Comparison of ENCODE assay signal across 33 cellular contexts in the genomic region with DNA sequence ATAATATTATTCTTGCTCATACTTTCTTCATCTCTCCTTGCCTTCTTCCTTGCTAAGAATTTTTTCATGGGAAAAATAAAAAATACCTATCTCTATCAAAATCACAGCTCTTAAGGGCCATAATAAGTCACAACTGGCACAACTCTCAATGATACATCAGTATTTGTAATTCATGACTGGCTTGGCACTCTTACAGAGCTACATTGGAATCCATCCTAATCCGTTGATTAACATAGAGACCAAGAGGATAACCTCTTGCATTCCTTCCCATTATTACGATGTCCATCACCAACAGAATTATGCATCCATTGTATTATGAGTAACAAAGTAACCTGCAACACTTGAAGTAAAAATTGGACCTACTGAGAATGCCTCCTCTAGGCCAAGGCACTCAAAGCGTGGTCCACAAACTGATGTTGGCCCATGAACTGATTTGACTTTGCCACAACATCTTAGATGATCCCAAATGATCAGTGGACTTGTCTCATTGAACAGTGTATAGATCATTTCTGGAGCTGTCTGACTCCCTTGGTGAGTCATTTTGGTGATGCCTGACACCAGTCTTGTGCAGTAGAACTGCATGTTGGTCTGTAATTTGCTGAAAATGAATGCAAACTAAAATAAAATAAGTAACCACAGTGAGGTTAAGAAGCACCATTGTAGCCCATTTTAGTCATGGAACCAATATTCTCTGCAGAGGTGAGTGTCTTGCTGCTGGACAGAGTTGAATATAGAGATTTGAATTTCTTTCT.
"Had no signal": no experiment of that assay in that cellular context is flagged by ENCODE, and none has a peak within 500 bp of the region (broad histone marks: within the 10 kb centered on the region; RNA-seq: fewer than 3 reads in every experiment).

No MANE protein-coding gene starts in this region.

- H3K27ac Mint-ChIP-seq: activated CD4-positive, alpha-beta memory T cell treated with anti-CD3 and anti-CD28 coated beads for 36 hours; activated CD4-positive, alpha-beta T cell treated with anti-CD3 and anti-CD28 coated beads, Interleukin-2, amount 10 ng/mL, durations not matched to agents 24 days and 14 days; activated naive CD4-positive, alpha-beta T cell treated with anti-CD3 and anti-CD28 coated beads, Interleukin-2, amount 50 U/mL, for 72 hours; activated T-cell treated with anti-CD3 and anti-CD28 coated beads, Interleukin-2, amount 50 U/mL, for 24 hours; activated T-helper 2 cell treated with anti-CD3 and anti-CD28 coated beads, Interferon-gamma antibody, Interleukin-2, Interleukin-4, amounts not matched to agents 10 μg/mL and 5 μg/mL and 100 μg/mL, durations not matched to agents 14 hours and 24 hours and 36 hours; immature natural killer cell; mesothelial cell of epicardium; nephron progenitor cell; progenitor cell of endocrine pancreas; stimulated activated naive B cell treated with anti-CD40 and anti-IgM and Interleukin-4, amounts not matched to agents 10 μg/mL and 1 μg/mL and 100 μg/mL, for 72 hours had no signal

- H3K9me3 ChIP-seq: neutrophil, ovary, sigmoid colon, stomach, thyroid gland, upper lobe of left lung, vagina had no signal

- H3K36me3 ChIP-seq: cardiac muscle cell, heart left ventricle, neutrophil, ovary, sigmoid colon, stomach, thyroid gland, upper lobe of left lung, vagina had no signal

- H3K27ac ChIP-seq: cardiac muscle cell, coronary artery, dorsolateral prefrontal cortex, foreskin keratinocyte, heart left ventricle, neutrophil, ovary, sigmoid colon, stomach, thyroid gland, upper lobe of left lung, vagina, VCaP had no signal

- H3K4me1 Mint-ChIP-seq: activated CD4-positive, alpha-beta T cell treated with anti-CD3 and anti-CD28 coated beads, Interleukin-2, amount 10 ng/mL, durations not matched to agents 24 days and 14 days; immature natural killer cell; naive B cell had no signal

- H3K4me2 ChIP-seq: smooth muscle cell had no signal

- H3K4me3 Mint-ChIP-seq: activated CD4-positive, alpha-beta memory T cell treated with anti-CD3 and anti-CD28 coated beads for 36 hours; activated CD4-positive, alpha-beta T cell treated with anti-CD3 and anti-CD28 coated beads, Interleukin-2, amount 10 ng/mL, durations not matched to agents 24 days and 14 days; activated T-cell treated with anti-CD3 and anti-CD28 coated beads, Interleukin-2, amount 50 U/mL, for 24 hours; brain; immature natural killer cell; mesothelial cell of epicardium; naive B cell; nephron progenitor cell; stimulated activated naive B cell treated with anti-CD40 and anti-IgM and Interleukin-4, amounts not matched to agents 10 μg/mL and 1 μg/mL and 100 μg/mL, for 72 hours had no signal

- H3K9me3 Mint-ChIP-seq: activated CD4-positive, alpha-beta memory T cell treated with anti-CD3 and anti-CD28 coated beads for 36 hours; activated CD4-positive, alpha-beta T cell treated with anti-CD3 and anti-CD28 coated beads, Interleukin-2, amount 10 ng/mL, durations not matched to agents 24 days and 14 days; activated T-cell treated with anti-CD3 and anti-CD28 coated beads, Interleukin-2, amount 50 U/mL, for 24 hours; activated T-helper 2 cell treated with anti-CD3 and anti-CD28 coated beads, Interferon-gamma antibody, Interleukin-2, Interleukin-4, amounts not matched to agents 10 μg/mL and 5 μg/mL and 100 μg/mL, durations not matched to agents 14 hours and 24 hours and 36 hours; immature natural killer cell; nephron progenitor cell had no signal

- H3K27me3 ChIP-seq: cardiac muscle cell, dorsolateral prefrontal cortex, foreskin keratinocyte, heart left ventricle, neutrophil, ovary, sigmoid colon, thyroid gland, upper lobe of left lung, vagina had no signal

- H3K36me3 Mint-ChIP-seq: activated CD4-positive, alpha-beta memory T cell treated with anti-CD3 and anti-CD28 coated beads for 36 hours; activated naive CD4-positive, alpha-beta T cell treated with anti-CD3 and anti-CD28 coated beads, Interleukin-2, amount 50 U/mL, for 72 hours; brain; immature natural killer cell; mesothelial cell of epicardium; naive B cell; stimulated activated naive B cell treated with anti-CD40 and anti-IgM and Interleukin-4, amounts not matched to agents 10 μg/mL and 1 μg/mL and 100 μg/mL, for 72 hours had no signal

- ATAC-seq: activated naive CD4-positive, alpha-beta T cell treated with anti-CD3 and anti-CD28 coated beads, Interleukin-2, amount 50 U/mL, for 72 hours; foreskin keratinocyte; heart left ventricle; stimulated activated naive B cell treated with anti-CD40 and anti-IgM and Interleukin-4, amounts not matched to agents 10 μg/mL and 1 μg/mL and 100 μg/mL, for 72 hours had no signal

- DNase-seq: activated CD4-positive, alpha-beta memory T cell treated with anti-CD3 and anti-CD28 coated beads for 36 hours; activated CD4-positive, alpha-beta T cell treated with anti-CD3 and anti-CD28 coated beads, Interleukin-2, amount 10 ng/mL, durations not matched to agents 24 days and 14 days; activated CD8-positive, alpha-beta memory T cell treated with anti-CD3 and anti-CD28 coated beads, Interleukin-2, amount 50 U/mL, for 4 hours; activated T-cell treated with anti-CD3 and anti-CD28 coated beads, Interleukin-2, amount 50 U/mL, for 24 hours; anterior cingulate cortex; dorsolateral prefrontal cortex; effector memory CD4-positive, alpha-beta T cell; foreskin keratinocyte; heart left ventricle; hypothalamus; immature natural killer cell; naive B cell; nephron progenitor cell; ovary; sigmoid colon; stimulated activated CD4-positive, alpha-beta T cell treated with anti-CD3 and anti-CD28 coated beads, Interleukin-1b, Interleukin-23, amount 100 ng/mL, for 48 hours; stimulated activated CD4-positive, alpha-beta T cell treated with anti-CD3 and anti-CD28 coated beads, Interleukin-4, amount 100 ng/mL, for 4 hours; stimulated activated CD8-positive, alpha-beta memory T cell treated with anti-CD3 and anti-CD28 coated beads, Interleukin-4, amount 100 ng/mL, for 48 hours; stimulated activated naive B cell treated with anti-CD40 and anti-IgM and Interleukin-4, amounts not matched to agents 10 μg/mL and 1 μg/mL and 100 μg/mL, for 72 hours; stomach; thyroid gland; upper lobe of left lung had no signal

- H3K4me1 ChIP-seq: foreskin keratinocyte, heart left ventricle, sigmoid colon, thyroid gland, vagina had no signal

- H3K4me3 ChIP-seq: cardiac muscle cell, coronary artery, dorsolateral prefrontal cortex, heart left ventricle, ovary, sigmoid colon, smooth muscle cell, stomach, thyroid gland, upper lobe of left lung, vagina had no signal
